Comparison of ENCODE assay signal across 17 cellular contexts in genomic region chr1:234173968-234174367, GRCh38.
"Had no signal": no experiment of that assay in that cellular context is flagged by ENCODE, and none has a peak within 500 bp of the region (broad histone marks: within the 10 kb centered on the region; RNA-seq: fewer than 3 reads in every experiment).

No MANE protein-coding gene starts in this region.

- H3K36me3 Mint-ChIP-seq: naive B cell; stimulated activated effector memory CD8-positive, alpha-beta T cell treated with anti-CD3 and anti-CD28 coated beads, Interleukin-12 subunit alpha, Interleukin-12 subunit beta, amount 100 ng/mL, for 72 hours; type B pancreatic cell had no signal

- H3K27ac ChIP-seq: heart left ventricle, ovary, right lobe of liver, suprapubic skin, thyroid gland had no signal

- H3K9me3 ChIP-seq: heart left ventricle, ovary, right lobe of liver, suprapubic skin, thyroid gland had no signal

- H3K27ac Mint-ChIP-seq: naive B cell; nephron; stimulated activated effector memory CD8-positive, alpha-beta T cell treated with anti-CD3 and anti-CD28 coated beads, Interleukin-12 subunit alpha, Interleukin-12 subunit beta, amount 100 ng/mL, for 72 hours; type B pancreatic cell had no signal

- H3K36me3 ChIP-seq: heart left ventricle, ovary, right lobe of liver, suprapubic skin, thyroid gland had no signal

- H3K27me3 ChIP-seq: ovary, right lobe of liver, thyroid gland had no signal

- H3K4me3 Mint-ChIP-seq: nephron; stimulated activated effector memory CD8-positive, alpha-beta T cell treated with anti-CD3 and anti-CD28 coated beads, Interleukin-12 subunit alpha, Interleukin-12 subunit beta, amount 100 ng/mL, for 72 hours; type B pancreatic cell had no signal

- DNase-seq: effector memory CD4-positive, alpha-beta T cell; heart left ventricle; hippocampal formation; left colon; mesendoderm; naive B cell; nucleus accumbens; ovary; right lobe of liver; stimulated activated CD4-positive, alpha-beta T cell treated with anti-CD3 and anti-CD28 coated beads, Interleukin-4, amount 100 ng/mL, for 1 hour; stimulated activated CD8-positive, alpha-beta memory T cell treated with anti-CD3 and anti-CD28 coated beads, Interleukin-4, amount 100 ng/mL, for 48 hours; stimulated activated naive CD8-positive, alpha-beta T cell treated with anti-CD3 and anti-CD28 coated beads, Interleukin-15, Interleukin-2, amounts not matched to agents 100 U/mL and 50 U/mL, for 24 hours; thyroid gland had no signal

- H3K4me3 ChIP-seq: heart left ventricle, ovary, right lobe of liver, suprapubic skin, thyroid gland had no signal

- H3K9me3 Mint-ChIP-seq: stimulated activated effector memory CD8-positive, alpha-beta T cell treated with anti-CD3 and anti-CD28 coated beads, Interleukin-12 subunit alpha, Interleukin-12 subunit beta, amount 100 ng/mL, for 72 hours; type B pancreatic cell had no signal
